Comparison of ENCODE assay signal across 23 cellular contexts in genomic region chr5:79225026-79225425, GRCh38. TPM values are rescaled to one million over a fixed set of nuclear protein-coding genes. Genes with fewer than 3 reads are reported as not detected.
DNase-seq lines count a peak whose midpoint lies in the region; ATAC-seq and TF ChIP-seq lines count a peak whose summit lies in the region.
"Had no signal": no experiment of that assay in that cellular context is flagged by ENCODE, and none has a peak within 500 bp of the region (broad histone marks: within the 10 kb centered on the region; RNA-seq: fewer than 3 reads in every experiment).

No MANE protein-coding gene starts in this region.

- no peak overlapping the region for H3K4me3 ChIP-seq in epithelial cell of esophagus (ENCODE audit: low read length)
- H3K4me3 ChIP-seq: PC-9, prostate gland, SJCRH30, testis had no signal

- H3K27me3 Mint-ChIP-seq in HFFc6 (ENCODE audit: insufficient read depth): 0 out of 2 replicates have a peak, but pooled peaks cover 2% of the 10 kb centered on the region
- no peaks in the 10 kb centered on the region for H3K27me3 Mint-ChIP-seq in memory B cell
- H3K27me3 Mint-ChIP-seq: activated B cell treated with CpG ODN at 0.5 μM for 24 hours; activated naive CD8-positive, alpha-beta T cell treated with anti-CD3 and anti-CD28 coated beads, Interleukin-2, amount 50 U/mL, for 24 hours had no signal

- H3K27ac Mint-ChIP-seq in HFFc6 (peak overlapping the region; percentile 76), memory B cell (peak overlapping the region; percentile 8)
- H3K27ac Mint-ChIP-seq: activated B cell treated with CpG ODN at 0.5 μM for 24 hours; activated naive CD8-positive, alpha-beta T cell treated with anti-CD3 and anti-CD28 coated beads, Interleukin-2, amount 50 U/mL, for 24 hours; activated T-helper 2 cell treated with anti-CD3 and anti-CD28 coated beads, Interferon-gamma antibody, Interleukin-2, Interleukin-4, amounts not matched to agents 10 μg/mL and 5 μg/mL and 100 μg/mL, durations not matched to agents 14 hours and 24 hours and 36 hours; nephron; T-helper 1 cell treated with Interleukin-12 subunit alpha and Interleukin-12 subunit beta and Interleukin-4 antibody, amounts not matched to agents 30 μg/mL and 1 μg/mL, for 36 hours had no signal

- peaks cover 27% of the 10 kb centered on the region for H3K4me1 Mint-ChIP-seq in HFFc6 (ENCODE audit: low read depth)
- H3K4me1 Mint-ChIP-seq in memory B cell: peaks cover 2% of the 10 kb centered on the region
- H3K4me1 Mint-ChIP-seq: nephron had no signal

- H3K4me3 Mint-ChIP-seq in HFFc6 (no peak overlapping the region), memory B cell (no peak overlapping the region)
- H3K4me3 Mint-ChIP-seq: activated B cell treated with CpG ODN at 0.5 μM for 24 hours; activated naive CD8-positive, alpha-beta T cell treated with anti-CD3 and anti-CD28 coated beads, Interleukin-2, amount 50 U/mL, for 24 hours; nephron; T-helper 1 cell treated with Interleukin-12 subunit alpha and Interleukin-12 subunit beta and Interleukin-4 antibody, amounts not matched to agents 30 μg/mL and 1 μg/mL, for 36 hours had no signal

- DNase-seq in DMS 273 (lab: John Stamatoyannopoulos, UW; ENCODE audit: unreplicated experiment): peak; percentile 59
- DNase-seq in DMS 273 treated with DMSO at 0.1 percent for 48 hours (lab: John Stamatoyannopoulos, UW): no peak
- DNase-seq in HFFc6: peak; percentile 28
- peak; percentile 63 for DNase-seq in epithelial cell of esophagus (ENCODE audit: low read depth)
- no peak for DNase-seq in memory B cell (ENCODE audit: low spot score in 2 of 2)
- DNase-seq in glomerular visceral epithelial cell (ENCODE audit: extremely low spot score): no peak
- no peak for DNase-seq in NCI-H345 (lab: John Stamatoyannopoulos, UW)
- DNase-seq: activated B cell treated with CpG ODN at 0.5 μM for 24 hours; activated naive CD8-positive, alpha-beta T cell treated with anti-CD3 and anti-CD28 coated beads, Interleukin-2, amount 50 U/mL, for 24 hours; C1 segment of cervical spinal cord; DMS153; KG1; NCI-H1092; NCI-H526 treated with DMSO at 0.1 percent for 48 hours; PC-9; SJCRH30; small intestine; testis had no signal

- H3K36me3 Mint-ChIP-seq in HFFc6 (ENCODE audit: low read depth) (no peaks in the 10 kb centered on the region), memory B cell (no peaks in the 10 kb centered on the region)

- TF ChIP-seq CTCF in HFFc6 (IDR thresholded peaks at IDR 0.05) (no peak), epithelial cell of esophagus (IDR thresholded peaks at IDR 0.05; ENCODE audit: insufficient read depth, low read depth, low read length, missing control alignments) (no peak)

- ATAC-seq in memory B cell (ENCODE audit: low read depth) (no peak), HG03025 (IDR thresholded peaks at IDR 0.05; ENCODE audit: low FRiP score, unreplicated experiment) (no peak)
- ATAC-seq: activated naive CD8-positive, alpha-beta T cell treated with anti-CD3 and anti-CD28 coated beads, Interleukin-2, amount 50 U/mL, for 24 hours had no signal

- H3K9me3 Mint-ChIP-seq in HFFc6: no peaks in the 10 kb centered on the region
- H3K9me3 Mint-ChIP-seq in memory B cell: peaks cover 2% of the 10 kb centered on the region
- H3K9me3 Mint-ChIP-seq: activated B cell treated with CpG ODN at 0.5 μM for 24 hours; activated naive CD8-positive, alpha-beta T cell treated with anti-CD3 and anti-CD28 coated beads, Interleukin-2, amount 50 U/mL, for 24 hours; activated T-helper 2 cell treated with anti-CD3 and anti-CD28 coated beads, Interferon-gamma antibody, Interleukin-2, Interleukin-4, amounts not matched to agents 10 μg/mL and 5 μg/mL and 100 μg/mL, durations not matched to agents 14 hours and 24 hours and 36 hours; nephron; T-helper 1 cell treated with Interleukin-12 subunit alpha and Interleukin-12 subunit beta and Interleukin-4 antibody, amounts not matched to agents 30 μg/mL and 1 μg/mL, for 36 hours had no signal

RNA-seq across cellular contexts. Expression of gene JMY, which starts 10.9 kb away (rescaled TPM):
- total RNA-seq in HFFc6 (2021; fragmentation: NEBNext Ultra II Directional; extraction: Animal tissue kit (Norgen Biotek cat#: 25700)): 1 to 10 TPM; 5.0 to 9.7 (median 5.6) TPM

Comparison
In these comparisons a context has a peak if more than half of its experiments do, and no peak if none do; other contexts are left out.
1. DNase-seq: peak in DMS 273 (single experiment), HFFc6 (single experiment) and epithelial cell of esophagus (single experiment); none in DMS 273 treated with DMSO at 0.1 percent for 48 hours (single experiment), memory B cell (0 of 2), glomerular visceral epithelial cell (single experiment) and NCI-H345 (single experiment).